In genomic region chr7:31006864-31007263, GRCh38 we compare ENCODE assay signal across 21 cellular contexts. TPM values are rescaled to one million over a fixed set of nuclear protein-coding genes. Genes with fewer than 3 reads are reported as not detected.
A peak's percentile ranks its signal among the peaks of the same experiment; 100 is the strongest.
DNase-seq lines count a peak whose midpoint lies in the region; ATAC-seq, FAIRE-seq and TF ChIP-seq lines count a peak whose summit lies in the region.
"Had no signal": no experiment of that assay in that cellular context is flagged by ENCODE, and none has a peak within 500 bp of the region (broad histone marks: within the 10 kb centered on the region; RNA-seq: fewer than 3 reads in every experiment).

No MANE protein-coding gene starts in this region.

- 0% methylated on average over 6 of the region's 6 CpGs for WGBS in K562 (ENCODE audit: insufficient coverage, low coverage, missing lambda C conversion rate)

- H3K27me3 ChIP-seq in K562 (ENCODE audit: control insufficient read depth in 2 of 2, insufficient read depth in 2 of 2, low read length in 2 of 2): peaks cover 3 to 37% of the 10 kb centered on the region in 2 experiments; a peak in 3 of 5 replicates
- H3K27me3 ChIP-seq: BLaER1 had no signal

- no peaks in the 10 kb centered on the region for H4K20me1 ChIP-seq in K562 (replicated peaks; ENCODE audit: control insufficient read depth, insufficient read depth, low read length)
- H4K20me1 ChIP-seq: BLaER1 had no signal

- no peak for TF ChIP-seq RAD21 in Ishikawa (IDR thresholded peaks at IDR 0.05; ENCODE audit: low read depth)
- TF ChIP-seq RAD21 in K562 (CRISPR knock-in tag; conservative IDR thresholded peaks at IDR 0.05 in 1 of 2, IDR thresholded peaks at IDR 0.05 in 1 of 2): no peak

- no peaks in the 10 kb centered on the region for H3K79me2 ChIP-seq in K562 (ENCODE audit: control insufficient read depth, insufficient read depth, low read length)

- no peaks in the 10 kb centered on the region for H3K9me3 ChIP-seq in K562 (replicated peaks; ENCODE audit: control insufficient read depth, insufficient read depth, low read depth, low read length)
- H3K9me3 ChIP-seq: HAP-1 had no signal

- no peak overlapping the region for H3K9ac ChIP-seq in K562 (ENCODE audit: insufficient read depth in 1 of 2, low read depth in 2 of 2, low read length in 2 of 2)
- H3K9ac ChIP-seq: BLaER1 had no signal

- no peak for TF ChIP-seq POLR2A in K562 (conservative IDR thresholded peaks at IDR 0.05)

- in situ Hi-C loops in K562 (cut with MboI): no loop called here

- no peak for TF ChIP-seq EP300 in Ishikawa (IDR thresholded peaks at IDR 0.05; ENCODE audit: borderline replicate concordance)
- TF ChIP-seq EP300 in K562 (IDR thresholded peaks at IDR 0.05; ENCODE audit: low read length): no peak

- ATAC-seq in K562 (no peak), HG03469 (IDR thresholded peaks at IDR 0.05; ENCODE audit: unreplicated experiment) (no peak), HG03457 (IDR thresholded peaks at IDR 0.05; ENCODE audit: unreplicated experiment) (no peak)
- ATAC-seq in stimulated activated naive CD8-positive, alpha-beta T cell treated with anti-CD3 and anti-CD28 coated beads, Interleukin-15, Interleukin-2, amounts not matched to agents 100 U/mL and 50 U/mL, for 24 hours: no peak

- TF ChIP-seq CTCF in K562 (IDR thresholded peaks at IDR 0.05 in 2 of 3, conservative IDR thresholded peaks at IDR 0.05 in 1 of 3; ENCODE audit: insufficient read depth in 2 of 3, low read depth in 1 of 3, low read length in 3 of 3): no peak

- CTCF ChIA-PET in K562 (lab: Yijun Ruan, JAX; ENCODE audit: low intra/inter-chr PET ratio): no interaction called here

- no peaks in the 10 kb centered on the region for H3K4me1 ChIP-seq in K562 (replicated peaks in 1 of 2; ENCODE audit: control insufficient read depth in 2 of 2, insufficient read depth in 2 of 2, low read length in 2 of 2)
- H3K4me1 ChIP-seq: Caco-2, HAP-1 had no signal

- H3K36me3 ChIP-seq in K562 (ENCODE audit: control insufficient read depth, insufficient read depth, low read length): no peaks in the 10 kb centered on the region
- H3K36me3 ChIP-seq: BLaER1, HAP-1 had no signal

- BruUV-seq in K562 (replicated peaks; lab: Mats Ljungman, UMichigan): no TSS peak

- intact Hi-C loops in K562 (cut with micrococcal nuclease): no loop called here
- intact Hi-C loops in posterior vena cava (cut with DNase I): no loop called here

- H3K27ac ChIP-seq in K562 (ENCODE audit: extremely low read depth, low read depth, low read length): no peak overlapping the region
- H3K27ac ChIP-seq: BLaER1 had no signal

- FAIRE-seq in K562 (lab: Jason Lieb, UNC): no peak
- FAIRE-seq: G401.6, GM12892, GM19239, HTR-8/SVneo had no signal

- POLR2A ChIA-PET in K562 (lab: Yijun Ruan, JAX): no interaction called here

- no peak overlapping the region for H3K4me3 ChIP-seq in K562
- H3K4me3 ChIP-seq: BLaER1, HAP-1 had no signal

- DNase-seq in DMS53 (lab: John Stamatoyannopoulos, UW): peak; percentile 41
- no peak for DNase-seq in DMS53 treated with DMSO at 0.1 percent for 48 hours (lab: John Stamatoyannopoulos, UW; ENCODE audit: unreplicated experiment)
- no peak for DNase-seq in K562 (ENCODE audit: extremely low read depth in 1 of 4, low spot score in 3 of 4)
- peak; percentile 56 for DNase-seq in posterior vena cava (ENCODE audit: low spot score)
- no peak for DNase-seq in stimulated activated naive CD8-positive, alpha-beta T cell treated with anti-CD3 and anti-CD28 coated beads, Interleukin-15, Interleukin-2, amounts not matched to agents 100 U/mL and 50 U/mL, for 24 hours
- DNase-seq: 8988T; AML-193; Caco-2; CD8-positive, alpha-beta memory T cell; DMS79 treated with DMSO at 0.1 percent for 48 hours; EL; GOT3 had no signal

- no peaks in the 10 kb centered on the region for H3K9me1 ChIP-seq in K562 (ENCODE audit: control insufficient read depth, insufficient read depth, low read length)

- no peak overlapping the region for H3K4me2 ChIP-seq in K562 (ENCODE audit: insufficient read depth, low read length)
- H3K4me2 ChIP-seq: BLaER1 had no signal

- no peak overlapping the region for H2AFZ ChIP-seq in K562 (ENCODE audit: low read depth, low read length)

TF ChIP-seq in Ishikawa, 13 proteins besides CTCF, POLR2A, EP300 and RAD21:
- 0 out of 2 replicates have a peak, but pooled peaks have one; percentile 14 for TF ChIP-seq USF1 (IDR thresholded peaks at IDR 0.05)
- TF ChIP-seq YY1 (IDR thresholded peaks at IDR 0.05; ENCODE audit: low read depth): no peak
- TF ChIP-seq ZBTB7A (IDR thresholded peaks at IDR 0.05; ENCODE audit: low read depth): no peak
- no peak for TF ChIP-seq EGR1 (IDR thresholded peaks at IDR 0.05)

TF ChIP-seq in K562, 482 proteins besides CTCF, POLR2A, EP300 and RAD21 (continues in another document):
- TF ChIP-seq ZNF561 (CRISPR knock-in tag; conservative IDR thresholded peaks at IDR 0.05): no peak
- TF ChIP-seq GTF2E2 (tag; IDR thresholded peaks at IDR 0.05): no peak
- no peak for TF ChIP-seq ZFPM2 (CRISPR knock-in tag; IDR thresholded peaks at IDR 0.05)
- TF ChIP-seq ZNF511 (CRISPR knock-in tag; IDR thresholded peaks at IDR 0.05): no peak
- peak; percentile 51 for TF ChIP-seq TFE3 (CRISPR knock-in tag; IDR thresholded peaks at IDR 0.05)
- no peak for TF ChIP-seq ELF2 (CRISPR knock-in tag; IDR thresholded peaks at IDR 0.05)
- no peak for TF ChIP-seq FOSL1 (tag; conservative IDR thresholded peaks at IDR 0.05)
- no peak for TF ChIP-seq PHTF2 (CRISPR knock-in tag; IDR thresholded peaks at IDR 0.05)
- no peak for TF ChIP-seq GABPB2 (CRISPR knock-in tag; conservative IDR thresholded peaks at IDR 0.05)
- TF ChIP-seq HMG20A (CRISPR knock-in tag; conservative IDR thresholded peaks at IDR 0.05): no peak
- no peak for TF ChIP-seq ZNF584 (CRISPR knock-in tag; IDR thresholded peaks at IDR 0.05; ENCODE audit: low read depth)

RNA-seq across cellular contexts. Expression of gene GHRHR, which starts 43.1 kb away (rescaled TPM):
- not detected in 2 replicates for total RNA-seq in K562 (2011; cell fraction: chromatin; rRNA removed; ENCODE audit: low replicate concordance)
- not detected in 2 replicates for total RNA-seq in K562 (2011; cell fraction: nucleolus; rRNA removed)
- not detected in 2 replicates for total RNA-seq in K562 (2011; cell fraction: nucleoplasm; rRNA removed)
- total RNA-seq in K562 (2014; rRNA removed) (0.61 TPM in 1 of 2 replicates, not detected in the other), K562 (2014; rRNA removed; fragmentation: Illumina TruSeq; extraction: Trizol) (not detected in 2 replicates), K562 (2015; rRNA removed; fragmentation: Illumina TruSeq; extraction: Trizol) (not detected in 2 replicates), K562 (2021) (not detected in 2 replicates), posterior vena cava (1 to 10 TPM in 1 of 2 donors, not detected in 1; 1.2 TPM)
- polyA plus RNA-seq in K562 (2011; rRNA removed) (not detected in 2 replicates), K562 (2014; fragmentation: Illumina TruSeq; extraction: Trizol) (not detected in 2 replicates), K562 (2014; fragmentation: Nextera tagmentation; extraction: Ambion mirVana) (not detected), K562 (2014; rRNA removed) (not detected in 2 replicates)
- not detected in 2 replicates for polyA plus RNA-seq in K562 (2011; cell fraction: cytosol; rRNA removed)
- polyA plus RNA-seq in K562 (2011; cell fraction: nucleus; rRNA removed): 0.25 TPM in 1 of 2 replicates, not detected in the other
- polyA plus RNA-seq in K562 (2012): not detected in 2 replicates
- not detected in 2 replicates for polyA minus RNA-seq in K562 (2011; rRNA and poly(A)+ RNA removed)
- polyA minus RNA-seq in K562 (2011; cell fraction: cytosol; rRNA and poly(A)+ RNA removed): not detected in 2 replicates
- not detected in 2 replicates for polyA minus RNA-seq in K562 (2011; cell fraction: nucleus; rRNA and poly(A)+ RNA removed)
- total RNA-seq: Caco-2; CD8-positive, alpha-beta memory T cell had no signal
- polyA plus RNA-seq: CD8-positive, alpha-beta memory T cell had no signal

RNA-seq across cellular contexts. Expression of gene ADCYAP1R1, which starts 45.2 kb away (rescaled TPM):
- total RNA-seq in K562 (2011; cell fraction: chromatin; rRNA removed; ENCODE audit: low replicate concordance): not detected in 2 replicates
- total RNA-seq in K562 (2011; cell fraction: nucleolus; rRNA removed): 0.17 TPM in 1 of 2 replicates, not detected in the other
- total RNA-seq in K562 (2011; cell fraction: nucleoplasm; rRNA removed): not detected in 2 replicates
- total RNA-seq in K562 (2014; rRNA removed) (not detected in 2 replicates), K562 (2014; rRNA removed; fragmentation: Illumina TruSeq; extraction: Trizol) (not detected in 2 replicates), K562 (2015; rRNA removed; fragmentation: Illumina TruSeq; extraction: Trizol) (not detected in 2 replicates), K562 (2021) (not detected in 2 replicates), posterior vena cava (1 to 10 TPM; 1.8 to 4.3 TPM)
- polyA plus RNA-seq in K562 (2011; rRNA removed) (0.03 TPM in 1 of 2 replicates, not detected in the other), K562 (2014; fragmentation: Illumina TruSeq; extraction: Trizol) (not detected in 2 replicates), K562 (2014; fragmentation: Nextera tagmentation; extraction: Ambion mirVana) (not detected), K562 (2014; rRNA removed) (0.07 TPM in 1 of 2 replicates, not detected in the other)
- polyA plus RNA-seq in K562 (2011; cell fraction: cytosol; rRNA removed): not detected in 2 replicates
- 0.07 TPM in 1 of 2 replicates, not detected in the other for polyA plus RNA-seq in K562 (2011; cell fraction: nucleus; rRNA removed)
- polyA plus RNA-seq in K562 (2012): 0.01 TPM in 1 of 2 replicates, not detected in the other
- not detected in 2 replicates for polyA minus RNA-seq in K562 (2011; rRNA and poly(A)+ RNA removed)
- not detected in 2 replicates for polyA minus RNA-seq in K562 (2011; cell fraction: cytosol; rRNA and poly(A)+ RNA removed)
- polyA minus RNA-seq in K562 (2011; cell fraction: nucleus; rRNA and poly(A)+ RNA removed): not detected in 2 replicates
- total RNA-seq: Caco-2; CD8-positive, alpha-beta memory T cell had no signal
- polyA plus RNA-seq: CD8-positive, alpha-beta memory T cell had no signal

Comparison
In these comparisons a context has a peak if more than half of its experiments do, and no peak if none do; other contexts are left out.
1. DNase-seq: peak in DMS53 (single experiment) and posterior vena cava (single experiment); none in DMS53 treated with DMSO at 0.1 percent for 48 hours (single experiment), K562 (0 of 4) and stimulated activated naive CD8-positive, alpha-beta T cell treated with anti-CD3 and anti-CD28 coated beads, Interleukin-15, Interleukin-2, amounts not matched to agents 100 U/mL and 50 U/mL, for 24 hours (single experiment).